ENCODE assay signal across 29 cellular contexts in genomic region chr12:28296287-28296686, GRCh38.
"Had no signal": no experiment of that assay in that cellular context is flagged by ENCODE, and none has a peak within 500 bp of the region (broad histone marks: within the 10 kb centered on the region; RNA-seq: fewer than 3 reads in every experiment).

No MANE protein-coding gene starts in this region.

- H3K9me3 Mint-ChIP-seq: stimulated activated effector memory CD8-positive, alpha-beta T cell treated with anti-CD3 and anti-CD28 coated beads, Interleukin-12 subunit alpha, Interleukin-12 subunit beta, amount 100 ng/mL, for 72 hours; stimulated activated memory B cell treated with anti-CD40 and anti-IgM and Interleukin-4, amounts not matched to agents 10 μg/mL and 1 μg/mL and 100 μg/mL, for 72 hours; stimulated activated naive CD8-positive, alpha-beta T cell treated with anti-CD3 and anti-CD28 coated beads, Interleukin-15, amount 100 ng/mL, for 72 hours; stimulated activated naive CD8-positive, alpha-beta T cell treated with anti-CD3 and anti-CD28 coated beads, Interleukin-15, Interleukin-2, amounts not matched to agents 100 ng/mL and 50 ng/mL, for 24 hours; type B pancreatic cell had no signal

- H3K27ac ChIP-seq: stomach, suprapubic skin, testis, thoracic aorta, thyroid gland, tibial artery, tibial nerve, transverse colon, upper lobe of left lung, upper lobe of right lung, uterus, vagina had no signal

- H3K9me3 ChIP-seq: testis, thyroid gland, transverse colon, upper lobe of right lung had no signal

- H3K36me3 Mint-ChIP-seq: stimulated activated effector memory CD8-positive, alpha-beta T cell treated with anti-CD3 and anti-CD28 coated beads, Interleukin-12 subunit alpha, Interleukin-12 subunit beta, amount 100 ng/mL, for 72 hours had no signal

- H3K36me3 ChIP-seq: thoracic aorta, thyroid gland, transverse colon, upper lobe of left lung, upper lobe of right lung, uterus, vagina had no signal

- H3K4me3 ChIP-seq: stomach, suprapubic skin, testis, thoracic aorta, thyroid gland, tibial artery, tibial nerve, transverse colon, upper lobe of left lung, upper lobe of right lung, uterus, vagina had no signal

- DNase-seq: stimulated activated CD4-positive, alpha-beta T cell treated with anti-CD3 and anti-CD28 coated beads, Interleukin-2, amount 100 ng/mL, for 48 hours; stimulated activated CD4-positive, alpha-beta T cell treated with anti-CD3 and anti-CD28 coated beads, Interleukin-4, amount 100 ng/mL, for 1 hour; stimulated activated CD4-positive, alpha-beta T cell treated with anti-CD3 and anti-CD28 coated beads, Interleukin-4, amount 100 ng/mL, for 24 hours; stimulated activated CD4-positive, alpha-beta T cell treated with anti-CD3 and anti-CD28 coated beads, Interleukin-4, amount 100 ng/mL, for 4 hours; stimulated activated CD8-positive, alpha-beta memory T cell treated with anti-CD3 and anti-CD28 coated beads, Interleukin-4, amount 100 ng/mL, for 48 hours; stimulated activated naive B cell treated with anti-CD40 and anti-IgM and Interleukin-4, amounts not matched to agents 10 μg/mL and 1 μg/mL and 100 μg/mL, for 72 hours; stimulated activated naive CD4-positive, alpha-beta T cell; stimulated activated naive CD4-positive, alpha-beta T cell treated with Interleukin-2 at 50 U/mL for 16 hours; stimulated activated naive CD8-positive, alpha-beta T cell treated with anti-CD3 and anti-CD28 coated beads, Interleukin-15, amount 100 ng/mL, for 72 hours; stimulated activated naive CD8-positive, alpha-beta T cell treated with anti-CD3 and anti-CD28 coated beads, Interleukin-15, Interleukin-2, amounts not matched to agents 100 U/mL and 50 U/mL, for 24 hours; stomach; substantia nigra; testis; thyroid gland; tibial artery; transverse colon; trophoblast cell; upper lobe of left lung; upper lobe of right lung; uterus had no signal

- H3K27ac Mint-ChIP-seq: stimulated activated effector memory CD8-positive, alpha-beta T cell treated with anti-CD3 and anti-CD28 coated beads, Interleukin-12 subunit alpha, Interleukin-12 subunit beta, amount 100 ng/mL, for 72 hours; stimulated activated memory B cell treated with anti-CD40 and anti-IgM and Interleukin-4, amounts not matched to agents 10 μg/mL and 1 μg/mL and 100 μg/mL, for 72 hours; stimulated activated naive B cell treated with anti-CD40 and anti-IgM and Interleukin-4, amounts not matched to agents 10 μg/mL and 1 μg/mL and 100 μg/mL, for 72 hours; stimulated activated naive CD8-positive, alpha-beta T cell treated with anti-CD3 and anti-CD28 coated beads, Interleukin-15, amount 100 ng/mL, for 72 hours; stimulated activated naive CD8-positive, alpha-beta T cell treated with anti-CD3 and anti-CD28 coated beads, Interleukin-15, Interleukin-2, amounts not matched to agents 100 ng/mL and 50 ng/mL, for 24 hours; type B pancreatic cell had no signal

- ATAC-seq: stimulated activated effector memory CD8-positive, alpha-beta T cell treated with anti-CD3 and anti-CD28 coated beads, Interleukin-12 subunit alpha, Interleukin-12 subunit beta, amount 100 ng/mL, for 72 hours; stimulated activated memory B cell treated with anti-CD40 and anti-IgM and Interleukin-4, amounts not matched to agents 10 μg/mL and 1 μg/mL and 100 μg/mL, for 72 hours; stimulated activated naive B cell treated with anti-CD40 and anti-IgM and Interleukin-4, amounts not matched to agents 10 μg/mL and 1 μg/mL and 100 μg/mL, for 72 hours; stimulated activated naive CD8-positive, alpha-beta T cell treated with anti-CD3 and anti-CD28 coated beads, Interleukin-15, amount 100 ng/mL, for 72 hours; stimulated activated naive CD8-positive, alpha-beta T cell treated with anti-CD3 and anti-CD28 coated beads, Interleukin-15, Interleukin-2, amounts not matched to agents 100 U/mL and 50 U/mL, for 24 hours; upper lobe of right lung had no signal

- H3K27me3 ChIP-seq: stomach, suprapubic skin, testis, thyroid gland, tibial artery, tibial nerve, transverse colon, upper lobe of left lung, upper lobe of right lung, uterus, vagina had no signal

- H3K4me3 Mint-ChIP-seq: stimulated activated effector memory CD8-positive, alpha-beta T cell treated with anti-CD3 and anti-CD28 coated beads, Interleukin-12 subunit alpha, Interleukin-12 subunit beta, amount 100 ng/mL, for 72 hours; stimulated activated memory B cell treated with anti-CD40 and anti-IgM and Interleukin-4, amounts not matched to agents 10 μg/mL and 1 μg/mL and 100 μg/mL, for 72 hours; stimulated activated naive B cell treated with anti-CD40 and anti-IgM and Interleukin-4, amounts not matched to agents 10 μg/mL and 1 μg/mL and 100 μg/mL, for 72 hours; stimulated activated naive CD8-positive, alpha-beta T cell treated with anti-CD3 and anti-CD28 coated beads, Interleukin-15, amount 100 ng/mL, for 72 hours; stimulated activated naive CD8-positive, alpha-beta T cell treated with anti-CD3 and anti-CD28 coated beads, Interleukin-15, Interleukin-2, amounts not matched to agents 100 ng/mL and 50 ng/mL, for 24 hours; type B pancreatic cell had no signal

- H3K4me1 ChIP-seq: stomach, suprapubic skin, testis, thyroid gland, transverse colon, upper lobe of left lung, upper lobe of right lung, uterus, vagina had no signal

- H3K27me3 Mint-ChIP-seq: stimulated activated memory B cell treated with anti-CD40 and anti-IgM and Interleukin-4, amounts not matched to agents 10 μg/mL and 1 μg/mL and 100 μg/mL, for 72 hours; stimulated activated naive B cell treated with anti-CD40 and anti-IgM and Interleukin-4, amounts not matched to agents 10 μg/mL and 1 μg/mL and 100 μg/mL, for 72 hours; stimulated activated naive CD8-positive, alpha-beta T cell treated with anti-CD3 and anti-CD28 coated beads, Interleukin-15, amount 100 ng/mL, for 72 hours; stimulated activated naive CD8-positive, alpha-beta T cell treated with anti-CD3 and anti-CD28 coated beads, Interleukin-15, Interleukin-2, amounts not matched to agents 100 ng/mL and 50 ng/mL, for 24 hours; type B pancreatic cell had no signal

- FAIRE-seq: urothelium cell line had no signal
